Comparison of ENCODE assay signal across 16 cellular contexts in genomic region chr1:237166031-237166430, GRCh38.
A peak's percentile ranks its signal among the peaks of the same experiment; 100 is the strongest.
DNase-seq lines count a peak whose midpoint lies in the region; ATAC-seq and TF ChIP-seq lines count a peak whose summit lies in the region.
"Had no signal": no experiment of that assay in that cellular context is flagged by ENCODE, and none has a peak within 500 bp of the region (broad histone marks: within the 10 kb centered on the region; RNA-seq: fewer than 3 reads in every experiment).

No MANE protein-coding gene starts in this region.

- H3K27me3 ChIP-seq in left ventricle myocardium inferior (ENCODE audit: low read depth) (no peaks in the 10 kb centered on the region), right atrium auricular region (no peaks in the 10 kb centered on the region)
- H3K27me3 ChIP-seq: BLaER1 had no signal

- H3K4me1 ChIP-seq in left ventricle myocardium inferior (peaks cover 85% of the 10 kb centered on the region), right atrium auricular region (peaks cover 0 to 74% of the 10 kb centered on the region in 2 donors)
- H3K4me1 ChIP-seq: BLaER1 had no signal

- no peaks in the 10 kb centered on the region for H3K27me3 Mint-ChIP-seq in mesothelial cell of epicardium (ENCODE audit: low read depth)

- H3K36me3 Mint-ChIP-seq in mesothelial cell of epicardium: no peaks in the 10 kb centered on the region
- H3K36me3 Mint-ChIP-seq: CD14-positive monocyte; CD4-positive, alpha-beta memory T cell had no signal

- H3K4me3 Mint-ChIP-seq in mesothelial cell of epicardium: no peak overlapping the region
- H3K4me3 Mint-ChIP-seq: CD14-positive monocyte; CD4-positive, alpha-beta memory T cell; HFFc6 had no signal

- ATAC-seq in HG03108 (IDR thresholded peaks at IDR 0.05; ENCODE audit: unreplicated experiment): no peak
- ATAC-seq: HCT116 had no signal

- H3K4me1 Mint-ChIP-seq in mesothelial cell of epicardium: peaks cover 19% of the 10 kb centered on the region
- H3K4me1 Mint-ChIP-seq: CD14-positive monocyte; CD4-positive, alpha-beta memory T cell had no signal

- no peak for DNase-seq in left ventricle myocardium inferior
- DNase-seq in right atrium auricular region (ENCODE audit: low spot score): no peak
- peak; percentile 89 for DNase-seq in NCI-H2171 (lab: John Stamatoyannopoulos, UW)
- DNase-seq in mesothelial cell of epicardium (ENCODE audit: low spot score in 2 of 2, unreplicated experiment in 2 of 2): no peak
- DNase-seq in coronary artery (ENCODE audit: low spot score): no peak
- no peak for DNase-seq in NCI-H82 (lab: John Stamatoyannopoulos, UW)
- DNase-seq: 8988T; CD4-positive, alpha-beta memory T cell; GF-D8; GOT3; H7; HFFc6 had no signal

- H3K4me3 ChIP-seq in left ventricle myocardium inferior (no peak overlapping the region), right atrium auricular region (no peak overlapping the region), coronary artery (no peak overlapping the region)
- H3K4me3 ChIP-seq: BLaER1 had no signal

- no peaks in the 10 kb centered on the region for H3K9me3 Mint-ChIP-seq in mesothelial cell of epicardium

- intact Hi-C loops in left ventricle myocardium inferior (cut with micrococcal nuclease): no loop called here

- H3K36me3 ChIP-seq in left ventricle myocardium inferior (no peaks in the 10 kb centered on the region), right atrium auricular region (no peaks in the 10 kb centered on the region)
- H3K36me3 ChIP-seq: BLaER1 had no signal

- peak overlapping the region; percentile 25 for H3K27ac Mint-ChIP-seq in mesothelial cell of epicardium
- H3K27ac Mint-ChIP-seq: CD14-positive monocyte; CD4-positive, alpha-beta memory T cell; HFFc6 had no signal

- H3K27ac ChIP-seq in left ventricle myocardium inferior (replicated peaks) (peak overlapping the region; percentile 60), right atrium auricular region (peak overlapping the region in 1 of 2 donors; percentile 21), coronary artery (no peak overlapping the region)
- H3K27ac ChIP-seq: BLaER1 had no signal

- no peak for TF ChIP-seq CTCF in left ventricle myocardium inferior (IDR thresholded peaks at IDR 0.05; ENCODE audit: borderline replicate concordance)
- no peak for TF ChIP-seq CTCF in right atrium auricular region (IDR thresholded peaks at IDR 0.05)
- no peak for TF ChIP-seq CTCF in mesothelial cell of epicardium (IDR thresholded peaks at IDR 0.05; ENCODE audit: unreplicated experiment)
- no peak for TF ChIP-seq CTCF in coronary artery (IDR thresholded peaks at IDR 0.05)

- no peaks in the 10 kb centered on the region for H3K9me3 ChIP-seq in left ventricle myocardium inferior (replicated peaks)
- H3K9me3 ChIP-seq in right atrium auricular region: no peaks in the 10 kb centered on the region
- H3K9me3 ChIP-seq: BLaER1 had no signal
